1 cellular context compared by ENCODE assay signal in genomic region chr22:44574057-44574456, GRCh38.
TF ChIP-seq lines count a peak whose summit lies in the region.

No MANE protein-coding gene starts in this region.

TF ChIP-seq in HepG2, 621 proteins besides CTCF, POLR2A, EP300 and RAD21 (continued from another document):
- no peak for TF ChIP-seq E2F1 (CRISPR knock-in tag; IDR thresholded peaks at IDR 0.05)
- no peak for TF ChIP-seq GABPB1 (CRISPR knock-in tag; IDR thresholded peaks at IDR 0.05)
- no peak for TF ChIP-seq NFYB (CRISPR knock-in tag; IDR thresholded peaks at IDR 0.05)
- no peak for TF ChIP-seq ZNF180 (CRISPR knock-in tag; IDR thresholded peaks at IDR 0.05; ENCODE audit: borderline replicate concordance, low read depth)
- TF ChIP-seq GRHL1 (CRISPR knock-in tag; conservative IDR thresholded peaks at IDR 0.05), result no peak
- no peak for TF ChIP-seq HNF4A (CRISPR knock-in tag; IDR thresholded peaks at IDR 0.05)
- TF ChIP-seq ZNF576 (CRISPR knock-in tag; IDR thresholded peaks at IDR 0.05), result no peak
- TF ChIP-seq ZBTB1 (CRISPR knock-in tag; IDR thresholded peaks at IDR 0.05; ENCODE audit: borderline replicate concordance), result no peak
- TF ChIP-seq THAP8 (CRISPR knock-in tag; IDR thresholded peaks at IDR 0.05; ENCODE audit: borderline replicate concordance), result no peak
